1 cellular context compared by ENCODE assay signal in the genomic region with DNA sequence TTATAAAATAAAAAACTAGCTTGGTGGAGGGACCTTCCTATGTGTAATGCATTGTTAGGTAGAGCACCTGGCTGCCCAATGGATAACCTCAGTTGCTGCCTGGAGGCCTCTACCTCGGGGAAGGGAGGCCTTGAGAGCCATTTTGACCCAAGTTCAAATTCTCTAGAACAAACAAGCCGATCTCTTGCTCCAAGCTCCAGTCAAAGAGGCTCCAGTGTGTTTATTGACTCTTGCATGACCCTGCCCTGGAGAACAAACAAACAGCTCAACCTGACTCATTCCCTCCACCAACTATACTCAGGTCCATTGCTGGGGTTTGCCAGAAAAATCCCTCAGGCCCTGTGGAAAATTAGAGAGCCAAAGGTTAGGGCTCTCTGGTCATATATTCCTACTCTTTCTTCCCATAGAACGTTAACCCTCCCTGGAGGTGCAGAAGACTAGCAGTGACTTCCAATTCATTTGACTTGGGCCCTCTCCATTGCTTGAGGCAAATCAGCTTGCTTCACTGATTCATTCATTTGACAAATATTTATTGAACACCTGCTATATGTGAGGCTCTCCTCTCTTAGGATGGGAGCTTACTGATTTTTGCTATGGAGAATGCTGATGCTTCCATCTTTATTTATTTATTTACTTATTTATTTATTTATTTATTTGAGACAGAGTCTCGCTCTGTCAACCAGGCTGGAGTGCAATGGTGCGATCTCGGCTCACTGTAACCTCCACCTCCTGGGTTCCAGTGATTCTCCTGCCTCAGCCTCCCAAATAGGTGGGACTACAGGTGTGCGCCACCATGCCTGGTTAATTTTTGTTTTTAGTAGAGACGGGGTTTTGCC.
A peak's percentile ranks its signal among the peaks of the same experiment; 100 is the strongest.
TF ChIP-seq lines count a peak whose summit lies in the region.

No MANE protein-coding gene starts in this region.

TF ChIP-seq in HepG2, 621 proteins besides CTCF, POLR2A, EP300 and RAD21 (continued from another document and continues in another):
- TF ChIP-seq, protein P1, sequence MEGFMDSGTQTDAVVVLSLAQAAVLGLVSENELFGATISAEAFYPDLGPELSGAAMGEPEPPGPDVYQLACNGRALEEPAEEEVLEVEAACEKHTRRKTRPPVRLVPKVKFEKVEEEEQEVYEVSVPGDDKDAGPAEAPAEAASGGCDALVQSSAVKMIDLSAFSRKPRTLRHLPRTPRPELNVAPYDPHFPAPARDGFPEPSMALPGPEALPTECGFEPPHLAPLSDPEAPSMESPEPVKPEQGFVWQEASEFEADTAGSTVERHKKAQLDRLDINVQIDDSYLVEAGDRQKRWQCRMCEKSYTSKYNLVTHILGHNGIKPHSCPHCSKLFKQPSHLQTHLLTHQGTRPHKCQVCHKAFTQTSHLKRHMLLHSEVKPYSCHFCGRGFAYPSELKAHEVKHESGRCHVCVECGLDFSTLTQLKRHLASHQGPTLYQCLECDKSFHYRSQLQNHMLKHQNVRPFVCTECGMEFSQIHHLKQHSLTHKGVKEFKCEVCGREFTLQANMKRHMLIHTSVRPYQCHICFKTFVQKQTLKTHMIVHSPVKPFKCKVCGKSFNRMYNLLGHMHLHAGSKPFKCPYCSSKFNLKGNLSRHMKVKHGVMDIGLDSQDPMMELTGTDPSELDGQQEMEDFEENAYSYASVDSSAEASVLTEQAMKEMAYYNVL (CRISPR knock-in tag; IDR thresholded peaks at IDR 0.05; ENCODE audit: borderline replicate concordance): peak; percentile 54; the same call in 1 of the 2 replicates
- peak; percentile 50 for TF ChIP-seq PHF5A (CRISPR knock-in tag; IDR thresholded peaks at IDR 0.05; ENCODE audit: low read depth, unreplicated experiment)
- no peak for TF ChIP-seq MTA3 (CRISPR knock-in tag; IDR thresholded peaks at IDR 0.05)
- no peak for TF ChIP-seq ZNF569 (CRISPR knock-in tag; IDR thresholded peaks at IDR 0.05; ENCODE audit: borderline replicate concordance)
- 0 out of 2 replicates have a peak, but pooled peaks have one; percentile 43 for TF ChIP-seq ZFP37 (CRISPR knock-in tag; IDR thresholded peaks at IDR 0.05; ENCODE audit: borderline replicate concordance)
- TF ChIP-seq ZBTB14 (CRISPR knock-in tag; IDR thresholded peaks at IDR 0.05): no peak
- TF ChIP-seq, protein P2, sequence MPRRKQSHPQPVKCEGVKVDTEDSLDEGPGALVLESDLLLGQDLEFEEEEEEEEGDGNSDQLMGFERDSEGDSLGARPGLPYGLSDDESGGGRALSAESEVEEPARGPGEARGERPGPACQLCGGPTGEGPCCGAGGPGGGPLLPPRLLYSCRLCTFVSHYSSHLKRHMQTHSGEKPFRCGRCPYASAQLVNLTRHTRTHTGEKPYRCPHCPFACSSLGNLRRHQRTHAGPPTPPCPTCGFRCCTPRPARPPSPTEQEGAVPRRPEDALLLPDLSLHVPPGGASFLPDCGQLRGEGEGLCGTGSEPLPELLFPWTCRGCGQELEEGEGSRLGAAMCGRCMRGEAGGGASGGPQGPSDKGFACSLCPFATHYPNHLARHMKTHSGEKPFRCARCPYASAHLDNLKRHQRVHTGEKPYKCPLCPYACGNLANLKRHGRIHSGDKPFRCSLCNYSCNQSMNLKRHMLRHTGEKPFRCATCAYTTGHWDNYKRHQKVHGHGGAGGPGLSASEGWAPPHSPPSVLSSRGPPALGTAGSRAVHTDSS (CRISPR knock-in tag; conservative IDR thresholded peaks at IDR 0.05): no peak
- no peak for TF ChIP-seq ZNF207 (IDR thresholded peaks at IDR 0.05; ENCODE audit: borderline replicate concordance)
- TF ChIP-seq HOXA7 (CRISPR knock-in tag; IDR thresholded peaks at IDR 0.05): no peak
- TF ChIP-seq KLF15 (CRISPR knock-in tag; IDR thresholded peaks at IDR 0.05; ENCODE audit: borderline replicate concordance): no peak
- no peak for TF ChIP-seq FLYWCH1 (CRISPR knock-in tag; IDR thresholded peaks at IDR 0.05)
- TF ChIP-seq, protein P3, sequence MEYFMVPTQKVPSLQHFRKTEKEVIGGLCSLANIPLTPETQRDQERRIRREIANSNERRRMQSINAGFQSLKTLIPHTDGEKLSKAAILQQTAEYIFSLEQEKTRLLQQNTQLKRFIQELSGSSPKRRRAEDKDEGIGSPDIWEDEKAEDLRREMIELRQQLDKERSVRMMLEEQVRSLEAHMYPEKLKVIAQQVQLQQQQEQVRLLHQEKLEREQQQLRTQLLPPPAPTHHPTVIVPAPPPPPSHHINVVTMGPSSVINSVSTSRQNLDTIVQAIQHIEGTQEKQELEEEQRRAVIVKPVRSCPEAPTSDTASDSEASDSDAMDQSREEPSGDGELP (IDR thresholded peaks at IDR 0.05; ENCODE audit: borderline replicate concordance, low read depth): peak; percentile 57; the same call in 1 of the 2 replicates
- TF ChIP-seq ZNF530 (CRISPR knock-in tag; IDR thresholded peaks at IDR 0.05; ENCODE audit: low read depth): no peak
- no peak for TF ChIP-seq PAF1 (CRISPR knock-in tag; IDR thresholded peaks at IDR 0.05)
- no peak for TF ChIP-seq ZNF33B (CRISPR knock-in tag; IDR thresholded peaks at IDR 0.05)
- TF ChIP-seq HIVEP1 (CRISPR knock-in tag; IDR thresholded peaks at IDR 0.05): no peak
- no peak for TF ChIP-seq ZNF101 (CRISPR knock-in tag; IDR thresholded peaks at IDR 0.05; ENCODE audit: borderline replicate concordance, low read depth)
- TF ChIP-seq AGO2 (optimal IDR thresholded peaks at IDR 0.05; ENCODE audit: low read depth, low read length): no peak
- no peak for TF ChIP-seq TOPORS (CRISPR knock-in tag; IDR thresholded peaks at IDR 0.05)
- no peak for TF ChIP-seq NPAS2 (CRISPR knock-in tag; IDR thresholded peaks at IDR 0.05; ENCODE audit: borderline replicate concordance)
- no peak for TF ChIP-seq NBN (conservative IDR thresholded peaks at IDR 0.05)
- no peak for TF ChIP-seq IRF1 (CRISPR knock-in tag; IDR thresholded peaks at IDR 0.05; ENCODE audit: low read depth)
- TF ChIP-seq REPIN1 (CRISPR knock-in tag; IDR thresholded peaks at IDR 0.05; ENCODE audit: borderline replicate concordance, low read depth): peak; percentile 70
- TF ChIP-seq, protein P4, sequence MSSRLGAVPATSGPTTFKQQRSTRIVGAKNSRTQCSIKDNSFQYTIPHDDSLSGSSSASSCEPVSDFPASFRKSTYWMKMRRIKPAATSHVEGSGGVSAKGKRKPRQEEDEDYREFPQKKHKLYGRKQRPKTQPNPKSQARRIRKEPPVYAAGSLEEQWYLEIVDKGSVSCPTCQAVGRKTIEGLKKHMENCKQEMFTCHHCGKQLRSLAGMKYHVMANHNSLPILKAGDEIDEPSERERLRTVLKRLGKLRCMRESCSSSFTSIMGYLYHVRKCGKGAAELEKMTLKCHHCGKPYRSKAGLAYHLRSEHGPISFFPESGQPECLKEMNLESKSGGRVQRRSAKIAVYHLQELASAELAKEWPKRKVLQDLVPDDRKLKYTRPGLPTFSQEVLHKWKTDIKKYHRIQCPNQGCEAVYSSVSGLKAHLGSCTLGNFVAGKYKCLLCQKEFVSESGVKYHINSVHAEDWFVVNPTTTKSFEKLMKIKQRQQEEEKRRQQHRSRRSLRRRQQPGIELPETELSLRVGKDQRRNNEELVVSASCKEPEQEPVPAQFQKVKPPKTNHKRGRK (CRISPR knock-in tag; IDR thresholded peaks at IDR 0.05): no peak
- TF ChIP-seq HMGXB3 (CRISPR knock-in tag; IDR thresholded peaks at IDR 0.05; ENCODE audit: borderline replicate concordance): no peak; the same call in 1 of the 2 replicates
- TF ChIP-seq, protein P5, sequence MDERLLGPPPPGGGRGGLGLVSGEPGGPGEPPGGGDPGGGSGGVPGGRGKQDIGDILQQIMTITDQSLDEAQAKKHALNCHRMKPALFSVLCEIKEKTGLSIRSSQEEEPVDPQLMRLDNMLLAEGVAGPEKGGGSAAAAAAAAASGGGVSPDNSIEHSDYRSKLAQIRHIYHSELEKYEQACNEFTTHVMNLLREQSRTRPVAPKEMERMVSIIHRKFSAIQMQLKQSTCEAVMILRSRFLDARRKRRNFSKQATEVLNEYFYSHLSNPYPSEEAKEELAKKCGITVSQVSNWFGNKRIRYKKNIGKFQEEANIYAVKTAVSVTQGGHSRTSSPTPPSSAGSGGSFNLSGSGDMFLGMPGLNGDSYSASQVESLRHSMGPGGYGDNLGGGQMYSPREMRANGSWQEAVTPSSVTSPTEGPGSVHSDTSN (CRISPR knock-in tag; IDR thresholded peaks at IDR 0.05): no peak
- peak; percentile 78; the same call in 1 of the 2 replicates for TF ChIP-seq ZBTB43 (CRISPR knock-in tag; conservative IDR thresholded peaks at IDR 0.05)
- TF ChIP-seq THYN1 (CRISPR knock-in tag; IDR thresholded peaks at IDR 0.05; ENCODE audit: borderline replicate concordance, low read depth): no peak
- no peak for TF ChIP-seq ZNF329 (CRISPR knock-in tag; IDR thresholded peaks at IDR 0.05; ENCODE audit: low read depth)
- TF ChIP-seq ADNP (CRISPR knock-in tag; IDR thresholded peaks at IDR 0.05): no peak
- no peak for TF ChIP-seq ZNF136 (CRISPR knock-in tag; IDR thresholded peaks at IDR 0.05; ENCODE audit: low read depth)
- 0 out of 2 replicates have a peak, but pooled peaks have one; percentile 25 for TF ChIP-seq PHF20 (CRISPR knock-in tag; IDR thresholded peaks at IDR 0.05)
